ENCODE assay signal across 8 cellular contexts in the genomic region with DNA sequence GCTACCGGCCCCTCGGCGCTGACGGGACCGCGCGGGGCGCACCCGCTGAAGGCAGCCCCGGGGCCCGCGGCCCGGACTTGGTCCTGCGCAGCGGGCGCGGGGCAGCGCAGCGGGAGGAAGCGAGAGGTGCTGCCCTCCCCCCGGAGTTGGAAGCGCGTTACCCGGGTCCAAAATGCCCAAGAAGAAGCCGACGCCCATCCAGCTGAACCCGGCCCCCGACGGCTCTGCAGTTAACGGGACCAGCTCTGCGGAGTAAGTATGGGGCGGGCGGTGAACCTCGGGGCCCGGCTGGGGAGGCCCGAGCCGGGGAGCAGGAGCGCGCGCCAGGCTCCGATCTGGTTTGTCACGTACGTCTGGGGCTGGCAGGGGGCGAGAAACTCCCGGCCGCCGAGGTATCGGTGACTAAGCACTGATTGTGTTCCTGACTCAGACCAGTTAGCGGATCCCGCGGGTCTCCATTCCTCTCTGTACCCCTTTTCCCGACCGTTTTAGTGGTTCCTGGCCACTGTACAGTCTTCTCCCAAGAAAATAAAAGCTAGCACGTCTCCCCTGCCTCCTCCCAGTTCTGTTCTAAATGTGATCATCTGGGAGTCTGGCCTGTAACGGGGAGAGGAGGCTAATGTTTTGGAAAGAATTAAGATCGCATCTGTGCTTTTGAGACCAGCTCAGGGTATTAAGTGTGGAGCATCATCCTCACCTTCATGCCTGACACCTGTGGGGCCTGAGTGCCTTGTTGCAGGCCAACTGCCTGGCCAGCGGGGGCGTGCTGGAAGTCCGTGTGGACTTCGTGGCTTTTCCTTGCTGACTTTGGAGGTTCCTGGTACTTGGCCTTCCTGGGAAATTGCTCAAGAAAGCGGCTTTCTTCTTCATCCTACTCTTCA. TPM values are rescaled to one million over a fixed set of nuclear protein-coding genes. Genes with fewer than 3 reads are reported as not detected.
A peak's percentile ranks its signal among the peaks of the same experiment; 100 is the strongest.
DNase-seq lines count a peak whose midpoint lies in the region; ATAC-seq lines count a peak whose summit lies in the region.

No MANE protein-coding gene starts in this region.

- H3K36me3 ChIP-seq in NT2/D1 (ENCODE audit: insufficient read depth, insufficient read length, low read length) (peaks cover 25% of the 10 kb centered on the region), esophagus (ENCODE audit: control insufficient read depth in 2 of 2, insufficient read depth in 2 of 2, low read length in 1 of 2) (no peaks in the 10 kb centered on the region)

- H3K9ac ChIP-seq in NT2/D1 (ENCODE audit: insufficient read length, low read depth), result peak overlapping the region; percentile 92

- H3K27me3 Mint-ChIP-seq in activated T-cell treated with anti-CD3 and anti-CD28 coated beads, Interleukin-2, amount 50 U/mL, for 24 hours, result no peaks in the 10 kb centered on the region
- no peaks in the 10 kb centered on the region for H3K27me3 Mint-ChIP-seq in naive B cell

- ATAC-seq in HG02840 (IDR thresholded peaks at IDR 0.05; ENCODE audit: low FRiP score, unreplicated experiment) (peak; percentile 16), naive B cell (ENCODE audit: low read depth in 2 of 2) (peak; percentile 16 to 21)

- DNase-seq in DMS79 (lab: John Stamatoyannopoulos, UW), result peak; percentile 1
- DNase-seq in DMS79 treated with DMSO at 0.1 percent for 48 hours (lab: John Stamatoyannopoulos, UW), result no peak
- DNase-seq in NT2/D1 (ENCODE audit: low read depth, low spot score), result peak; percentile 38
- peak; percentile 86 for DNase-seq in activated T-cell treated with anti-CD3 and anti-CD28 coated beads, Interleukin-2, amount 50 U/mL, for 24 hours
- no peak for DNase-seq in naive B cell
- DNase-seq in stimulated activated CD8-positive, alpha-beta memory T cell treated with anti-CD3 and anti-CD28 coated beads, Interleukin-7, amount 100 ng/mL, for 48 hours (ENCODE audit: extremely low read depth in 1 of 2, low read depth in 1 of 2), result peak; percentile 58 to 79

- H3K9me3 Mint-ChIP-seq in activated T-cell treated with anti-CD3 and anti-CD28 coated beads, Interleukin-2, amount 50 U/mL, for 24 hours, result no peaks in the 10 kb centered on the region
- no peaks in the 10 kb centered on the region for H3K9me3 Mint-ChIP-seq in naive B cell

- H3K9me3 ChIP-seq in NT2/D1 (ENCODE audit: insufficient read depth, low read length), result no peaks in the 10 kb centered on the region
- H3K9me3 ChIP-seq in esophagus (ENCODE audit: control insufficient read depth in 2 of 2, insufficient read depth in 1 of 2, low read depth in 1 of 2, low read length in 1 of 2), result no peaks in the 10 kb centered on the region

- WGBS in esophagus, 2 donors, result 1% methylated on average over 57 to 61 of the region's 61 CpGs

- H3K4me3 ChIP-seq in NT2/D1 (ENCODE audit: insufficient read length, low read depth), result peak overlapping the region; percentile 81
- H3K4me3 ChIP-seq in esophagus (ENCODE audit: low read depth in 1 of 2, low read length in 2 of 2), result peak overlapping the region; percentile 89 to 93

- H3K27ac Mint-ChIP-seq in activated T-cell treated with anti-CD3 and anti-CD28 coated beads, Interleukin-2, amount 50 U/mL, for 24 hours, result peak overlapping the region; percentile 95
- H3K27ac Mint-ChIP-seq in naive B cell, result peak overlapping the region; percentile 80 to 96 (median 88)

- H3K27me3 ChIP-seq in NT2/D1 (ENCODE audit: insufficient read depth, insufficient read length), result no peaks in the 10 kb centered on the region
- no peaks in the 10 kb centered on the region for H3K27me3 ChIP-seq in esophagus (ENCODE audit: control insufficient read depth in 1 of 2, insufficient read depth in 2 of 2, low read length in 2 of 2)

- peak overlapping the region; percentile 94 to 96 for H3K27ac ChIP-seq in esophagus (ENCODE audit: low read depth in 2 of 2, low read length in 1 of 2)

- H3K4me1 Mint-ChIP-seq in activated T-cell treated with anti-CD3 and anti-CD28 coated beads, Interleukin-2, amount 50 U/mL, for 24 hours (ENCODE audit: low read depth), result peaks cover 53% of the 10 kb centered on the region
- peaks cover 50 to 63% (median 61%) of the 10 kb centered on the region in 3 donors for H3K4me1 Mint-ChIP-seq in naive B cell

- no peaks in the 10 kb centered on the region for H3K4me1 ChIP-seq in NT2/D1 (ENCODE audit: insufficient read depth, insufficient read length)
- no peaks in the 10 kb centered on the region for H3K4me1 ChIP-seq in esophagus (ENCODE audit: control insufficient read depth in 2 of 2, insufficient read depth in 2 of 2, low read length in 1 of 2)

- H3K36me3 Mint-ChIP-seq in activated T-cell treated with anti-CD3 and anti-CD28 coated beads, Interleukin-2, amount 50 U/mL, for 24 hours (ENCODE audit: low read depth), result peaks cover 53% of the 10 kb centered on the region
- H3K36me3 Mint-ChIP-seq in naive B cell, result peaks cover 5 to 8% of the 10 kb centered on the region in 2 donors

- H3K4me3 Mint-ChIP-seq in activated T-cell treated with anti-CD3 and anti-CD28 coated beads, Interleukin-2, amount 50 U/mL, for 24 hours, result peak overlapping the region; percentile 96
- peak overlapping the region; percentile 81 to 96 (median 94) for H3K4me3 Mint-ChIP-seq in naive B cell

RNA-seq across cellular contexts. Expression of a gene that starts 0.7 kb away (rescaled TPM):
- polyA plus RNA-seq in esophagus (10 to 100 TPM; 34.5 to 68.1 TPM), naive B cell (ENCODE audit: low read depth in 6 of 6) (10 to 100 TPM; 40.0 to 45.8 (median 42.5) TPM)

RNA-seq across cellular contexts. Expression of a gene that starts 30.9 kb away (rescaled TPM):
- 1 to 10 TPM; 6.3 to 7.7 TPM for polyA plus RNA-seq in esophagus
- 10 to 100 TPM in 4 of 6 donors, 1 to 10 TPM in 2; 6.2 to 14.8 (median 12.4) TPM for polyA plus RNA-seq in naive B cell (ENCODE audit: low read depth in 6 of 6)

Comparison
In these comparisons a context has a peak if more than half of its experiments do, and no peak if none do; other contexts are left out.
1. DNase-seq: peak in DMS79 (single experiment), NT2/D1 (single experiment), activated T-cell treated with anti-CD3 and anti-CD28 coated beads, Interleukin-2, amount 50 U/mL, for 24 hours (single experiment) and stimulated activated CD8-positive, alpha-beta memory T cell treated with anti-CD3 and anti-CD28 coated beads, Interleukin-7, amount 100 ng/mL, for 48 hours (2 of 2); none in DMS79 treated with DMSO at 0.1 percent for 48 hours (single experiment) and naive B cell (single experiment).